15 cellular contexts compared by ENCODE assay signal in genomic region chr15:39406485-39406884, GRCh38.
DNase-seq lines count a peak whose midpoint lies in the region; ATAC-seq and TF ChIP-seq lines count a peak whose summit lies in the region.
"Had no signal": no experiment of that assay in that cellular context is flagged by ENCODE, and none has a peak within 500 bp of the region (broad histone marks: within the 10 kb centered on the region; RNA-seq: fewer than 3 reads in every experiment).

No MANE protein-coding gene starts in this region.

- H3K36me3 Mint-ChIP-seq in CD14-positive monocyte, result no peaks in the 10 kb centered on the region
- no peaks in the 10 kb centered on the region for H3K36me3 Mint-ChIP-seq in CD4-positive, alpha-beta T cell (ENCODE audit: low read depth)
- H3K36me3 Mint-ChIP-seq: naive thymus-derived CD8-positive, alpha-beta T cell; type B pancreatic cell; WTC11 had no signal

- no peaks in the 10 kb centered on the region for H3K27me3 Mint-ChIP-seq in CD14-positive monocyte (ENCODE audit: low read depth in 3 of 3)
- H3K27me3 Mint-ChIP-seq in CD4-positive, alpha-beta T cell, result peaks cover 7% of the 10 kb centered on the region

- no peak for DNase-seq in CD14-positive monocyte (ENCODE audit: low spot score)
- DNase-seq in activated CD8-positive, alpha-beta memory T cell treated with anti-CD3 and anti-CD28 coated beads, Interleukin-2, amount 50 U/mL, for 48 hours, result no peak
- DNase-seq in T-helper 9 cell, result no peak
- no peak for DNase-seq in CD4-positive, alpha-beta T cell
- DNase-seq in NCI-H1105 (lab: John Stamatoyannopoulos, UW), result no peak
- DNase-seq: activated naive CD8-positive, alpha-beta T cell treated with anti-CD3 and anti-CD28 coated beads, Interleukin-2, amount 50 U/mL, for 24 hours; KBM-7; naive thymus-derived CD8-positive, alpha-beta T cell; NCI-H2029; NCI-H82 had no signal

- peak overlapping the region in 4 of 7 donors; percentile 15 to 74 (median 59) for H3K27ac Mint-ChIP-seq in CD14-positive monocyte
- H3K27ac Mint-ChIP-seq in CD4-positive, alpha-beta T cell, result no peak overlapping the region
- H3K27ac Mint-ChIP-seq: activated naive CD8-positive, alpha-beta T cell treated with anti-CD3 and anti-CD28 coated beads, Interleukin-2, amount 50 U/mL, for 24 hours; naive thymus-derived CD8-positive, alpha-beta T cell; type B pancreatic cell; WTC11 had no signal

- POLR2A ChIA-PET in CD4-positive, alpha-beta T cell (lab: Charles Lee), result no interaction called here

- no peak overlapping the region for H3K27ac ChIP-seq in CD4-positive, alpha-beta T cell (ENCODE audit: low read depth, low read length)

- intact Hi-C loops in CD14-positive monocyte (cut with micrococcal nuclease), result no loop called here
- intact Hi-C loops in CD4-positive, alpha-beta T cell (cut with DNase I, micrococcal nuclease), result no loop called here

- peaks cover 42% of the 10 kb centered on the region for H3K4me1 Mint-ChIP-seq in CD14-positive monocyte
- H3K4me1 Mint-ChIP-seq in CD4-positive, alpha-beta T cell (ENCODE audit: low read depth), result no peaks in the 10 kb centered on the region
- H3K4me1 Mint-ChIP-seq: WTC11 had no signal

- no peak for TF ChIP-seq CTCF in CD14-positive monocyte (IDR thresholded peaks at IDR 0.05)
- no peak for TF ChIP-seq CTCF in CD4-positive, alpha-beta T cell (IDR thresholded peaks at IDR 0.05)

- no peaks in the 10 kb centered on the region for H3K9me3 ChIP-seq in CD4-positive, alpha-beta T cell (ENCODE audit: control insufficient read depth, low read length)

- no peaks in the 10 kb centered on the region for H3K9me3 Mint-ChIP-seq in CD14-positive monocyte
- no peaks in the 10 kb centered on the region for H3K9me3 Mint-ChIP-seq in CD4-positive, alpha-beta T cell
- H3K9me3 Mint-ChIP-seq: activated naive CD8-positive, alpha-beta T cell treated with anti-CD3 and anti-CD28 coated beads, Interleukin-2, amount 50 U/mL, for 24 hours; type B pancreatic cell; WTC11 had no signal

- ATAC-seq in GM19328 (IDR thresholded peaks at IDR 0.05; ENCODE audit: unreplicated experiment) (peak; percentile 64), HG02759 (IDR thresholded peaks at IDR 0.05; ENCODE audit: unreplicated experiment) (peak; percentile 72), HG03457 (IDR thresholded peaks at IDR 0.05; ENCODE audit: unreplicated experiment) (peak; percentile 58)
- ATAC-seq in CD4-positive, alpha-beta T cell (ENCODE audit: poor library complexity), result no peak
- ATAC-seq: activated naive CD8-positive, alpha-beta T cell treated with anti-CD3 and anti-CD28 coated beads, Interleukin-2, amount 50 U/mL, for 24 hours; naive thymus-derived CD8-positive, alpha-beta T cell; WTC11 had no signal

- no peaks in the 10 kb centered on the region for H3K27me3 ChIP-seq in CD4-positive, alpha-beta T cell (ENCODE audit: control insufficient read depth, insufficient read depth, low read length)

- no peak overlapping the region for H3K4me3 Mint-ChIP-seq in CD14-positive monocyte
- H3K4me3 Mint-ChIP-seq in CD4-positive, alpha-beta T cell, result no peak overlapping the region
- H3K4me3 Mint-ChIP-seq: activated naive CD8-positive, alpha-beta T cell treated with anti-CD3 and anti-CD28 coated beads, Interleukin-2, amount 50 U/mL, for 24 hours; naive thymus-derived CD8-positive, alpha-beta T cell; type B pancreatic cell; WTC11 had no signal

- CTCF ChIA-PET in CD4-positive, alpha-beta T cell (lab: Charles Lee), result no interaction called here
